In the genomic region with DNA sequence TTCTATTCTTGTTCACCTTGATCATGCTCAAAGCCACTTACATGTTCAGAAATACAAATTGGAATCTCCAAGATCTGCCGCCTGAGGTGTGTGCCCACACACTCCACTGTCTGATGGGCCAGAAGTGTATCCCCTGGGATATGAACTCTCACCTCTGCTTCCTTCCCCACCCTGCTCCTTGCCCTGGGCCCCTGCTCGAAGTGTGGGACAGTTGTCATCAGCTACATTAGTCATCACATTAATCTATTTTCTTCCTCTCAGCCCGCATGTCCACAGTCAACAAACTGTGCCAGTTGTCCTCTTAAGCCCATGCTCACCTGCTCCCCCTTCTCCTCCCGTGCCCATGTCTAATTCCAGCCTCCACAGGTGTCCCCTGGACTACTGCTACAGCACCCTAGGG, we compare ENCODE assay signal across 25 cellular contexts.
"Had no signal": no experiment of that assay in that cellular context is flagged by ENCODE, and none has a peak within 500 bp of the region (broad histone marks: within the 10 kb centered on the region; RNA-seq: fewer than 3 reads in every experiment).

No MANE protein-coding gene starts in this region.

- H3K79me2 ChIP-seq: hepatocyte had no signal

- H3K27ac ChIP-seq: colonic mucosa, esophagus muscularis mucosa, foreskin keratinocyte, gastroesophageal sphincter, heart left ventricle, hepatocyte, neural progenitor cell, prostate gland, sigmoid colon, skin epidermis, thoracic aorta, tibial nerve, upper lobe of left lung had no signal

- DNase-seq: colonic mucosa; effector CD8-positive, alpha-beta T cell; foreskin keratinocyte; heart left ventricle; kidney; mesendoderm; midbrain; naive thymus-derived CD4-positive, alpha-beta T cell; right cardiac atrium; sigmoid colon; stimulated activated CD4-positive, alpha-beta T cell treated with anti-CD3 and anti-CD28 coated beads, Interleukin-15, amount 100 ng/mL, for 24 hours; stimulated activated CD4-positive, alpha-beta T cell treated with anti-CD3 and anti-CD28 coated beads, Interleukin-2, amount 100 ng/mL, for 48 hours; stimulated activated naive B cell treated with anti-CD40 and anti-IgM and Interleukin-4, amounts not matched to agents 10 μg/mL and 1 μg/mL and 100 μg/mL, for 72 hours; upper lobe of left lung had no signal

- H3K4me3 Mint-ChIP-seq: dendritic cell treated with granulocyte-macrophage colony-stimulating factor and Interleukin-4, amounts not matched to agents 40 ng/mL and 50 ng/mL, for 4 days; naive thymus-derived CD4-positive, alpha-beta T cell; nephron; neural progenitor cell; stimulated activated naive B cell treated with anti-CD40 and anti-IgM and Interleukin-4, amounts not matched to agents 10 μg/mL and 1 μg/mL and 100 μg/mL, for 72 hours; stimulated activated naive CD8-positive, alpha-beta T cell treated with anti-CD3 and anti-CD28 coated beads, Interleukin-15, Interleukin-2, amounts not matched to agents 100 ng/mL and 50 ng/mL, for 24 hours had no signal

- H3K4me2 ChIP-seq: hepatocyte, neural progenitor cell had no signal

- H3K4me1 ChIP-seq: colonic mucosa, foreskin keratinocyte, gastroesophageal sphincter, neural progenitor cell, prostate gland, sigmoid colon, upper lobe of left lung had no signal

- H3K36me3 Mint-ChIP-seq: naive thymus-derived CD4-positive, alpha-beta T cell; neural progenitor cell; stimulated activated naive B cell treated with anti-CD40 and anti-IgM and Interleukin-4, amounts not matched to agents 10 μg/mL and 1 μg/mL and 100 μg/mL, for 72 hours had no signal

- H3K27ac Mint-ChIP-seq: dendritic cell treated with granulocyte-macrophage colony-stimulating factor and Interleukin-4, amounts not matched to agents 40 ng/mL and 50 ng/mL, for 4 days; nephron; neural progenitor cell; stimulated activated naive B cell treated with anti-CD40 and anti-IgM and Interleukin-4, amounts not matched to agents 10 μg/mL and 1 μg/mL and 100 μg/mL, for 72 hours; stimulated activated naive CD8-positive, alpha-beta T cell treated with anti-CD3 and anti-CD28 coated beads, Interleukin-15, Interleukin-2, amounts not matched to agents 100 ng/mL and 50 ng/mL, for 24 hours had no signal

- H3K9me3 Mint-ChIP-seq: dendritic cell treated with granulocyte-macrophage colony-stimulating factor and Interleukin-4, amounts not matched to agents 40 ng/mL and 50 ng/mL, for 4 days; naive thymus-derived CD4-positive, alpha-beta T cell; nephron; neural progenitor cell; stimulated activated naive B cell treated with anti-CD40 and anti-IgM and Interleukin-4, amounts not matched to agents 10 μg/mL and 1 μg/mL and 100 μg/mL, for 72 hours; stimulated activated naive CD8-positive, alpha-beta T cell treated with anti-CD3 and anti-CD28 coated beads, Interleukin-15, Interleukin-2, amounts not matched to agents 100 ng/mL and 50 ng/mL, for 24 hours had no signal

- H3K27me3 Mint-ChIP-seq: stimulated activated naive CD8-positive, alpha-beta T cell treated with anti-CD3 and anti-CD28 coated beads, Interleukin-15, Interleukin-2, amounts not matched to agents 100 ng/mL and 50 ng/mL, for 24 hours had no signal

- H2AFZ ChIP-seq: hepatocyte, neural progenitor cell had no signal

- H3K9ac ChIP-seq: neural progenitor cell had no signal

- H3K9me3 ChIP-seq: colonic mucosa, esophagus muscularis mucosa, gastroesophageal sphincter, heart left ventricle, prostate gland, sigmoid colon, thoracic aorta, tibial nerve, upper lobe of left lung had no signal

- H3K36me3 ChIP-seq: colonic mucosa, esophagus muscularis mucosa, gastroesophageal sphincter, heart left ventricle, neural progenitor cell, prostate gland, sigmoid colon, thoracic aorta, tibial nerve, upper lobe of left lung had no signal

- H3K4me3 ChIP-seq: colonic mucosa, esophagus muscularis mucosa, gastroesophageal sphincter, heart left ventricle, hepatocyte, neural progenitor cell, prostate gland, sigmoid colon, skin epidermis, thoracic aorta, tibial nerve, upper lobe of left lung had no signal

- H3K27me3 ChIP-seq: colonic mucosa, esophagus muscularis mucosa, gastroesophageal sphincter, neural progenitor cell, sigmoid colon, tibial nerve, upper lobe of left lung had no signal

- H3K4me1 Mint-ChIP-seq: neural progenitor cell; stimulated activated naive B cell treated with anti-CD40 and anti-IgM and Interleukin-4, amounts not matched to agents 10 μg/mL and 1 μg/mL and 100 μg/mL, for 72 hours had no signal
